7 cellular contexts compared by ENCODE assay signal in the genomic region with DNA sequence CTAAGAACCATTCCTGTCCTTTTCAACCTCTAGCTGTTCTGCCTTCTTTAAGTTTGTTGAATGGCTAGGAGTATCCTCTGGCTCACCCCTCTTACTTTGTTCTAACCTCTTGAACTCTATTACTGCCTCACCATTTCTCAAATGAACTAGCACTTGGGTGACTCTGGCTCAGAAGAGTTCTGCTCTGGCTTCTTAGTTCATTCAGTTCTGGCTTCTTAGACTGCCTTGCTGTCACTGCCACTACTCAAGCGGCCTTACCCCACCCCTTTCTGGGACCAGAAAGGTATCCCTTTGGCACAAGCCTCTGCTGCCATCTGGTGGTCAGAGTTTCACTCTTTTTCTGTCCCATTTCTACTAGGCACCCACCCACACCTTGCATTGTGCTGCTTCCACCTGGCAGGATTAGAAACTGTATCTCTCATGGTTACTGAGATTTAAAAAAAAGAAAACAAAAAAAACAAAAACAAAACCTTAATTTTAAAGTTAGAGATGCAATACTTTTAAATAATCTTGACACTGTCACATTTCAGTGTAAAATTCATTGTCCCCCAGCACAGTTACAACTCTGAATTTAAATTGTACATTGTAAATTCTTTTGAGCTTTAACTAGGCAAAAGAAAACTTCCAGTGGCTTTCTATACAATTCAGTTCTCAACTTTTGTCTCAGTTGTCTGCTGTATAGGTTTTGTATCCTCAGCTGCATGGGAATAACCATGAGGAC. TPM values are rescaled to one million over a fixed set of nuclear protein-coding genes. Genes with fewer than 3 reads are reported as not detected.
DNase-seq lines count a peak whose midpoint lies in the region; ATAC-seq and TF ChIP-seq lines count a peak whose summit lies in the region.

No MANE protein-coding gene starts in this region.

- DNase-seq in NCI-H1694 (lab: John Stamatoyannopoulos, UW) (peak; percentile 81), T-helper 1 cell (peak in 4 of 5 donors; percentile 14 to 51 (median 32)), anterior cingulate cortex (lab: John Stamatoyannopoulos, UW) (peak in 50 of 58 donors; percentile 4 to 83 (median 48)), right atrium auricular region (ENCODE audit: low spot score) (peak; percentile 89), sciatic nerve (ENCODE audit: low spot score) (peak; percentile 91)

- no peaks in the 10 kb centered on the region for H3K4me1 ChIP-seq in right atrium auricular region

- peak; percentile 49 to 89 for TF ChIP-seq CTCF in right atrium auricular region (IDR thresholded peaks at IDR 0.05)

- H3K4me3 ChIP-seq in right atrium auricular region, result no peak overlapping the region

- H3K27me3 ChIP-seq in right atrium auricular region, result no peaks in the 10 kb centered on the region

- H3K9me3 ChIP-seq in right atrium auricular region, result peaks cover 9 to 21% of the 10 kb centered on the region in 2 donors

- ATAC-seq in GM18511 (IDR thresholded peaks at IDR 0.05; ENCODE audit: unreplicated experiment) (peak; percentile 97), HG02884 (IDR thresholded peaks at IDR 0.05; ENCODE audit: unreplicated experiment) (peak; percentile 84), sciatic nerve (peak; percentile 95)

- no peak overlapping the region for H3K27ac ChIP-seq in right atrium auricular region

- intact Hi-C loops in sciatic nerve (cut with DNase I), result no loop called here

- H3K36me3 ChIP-seq in right atrium auricular region, result no peaks in the 10 kb centered on the region

RNA-seq across cellular contexts. Expression of gene ABCA10, which starts 6.9 kb away (rescaled TPM):
- total RNA-seq in right atrium auricular region, result 1 to 10 TPM; 1.3 to 2.1 TPM
- total RNA-seq in sciatic nerve, result 189 TPM

Comparison
In these comparisons a context has a peak if more than half of its experiments do, and no peak if none do; other contexts are left out.
1. DNase-seq: peak in every context shown above with its lines; median percentile 91 in sciatic nerve; 89 in right atrium auricular region; 81 in NCI-H1694; 48 in anterior cingulate cortex; 32 in T-helper 1 cell.
2. RNA of gene ABCA10, which starts 6.9 kb away (total RNA-seq): 189 TPM in sciatic nerve (single experiment); 1.3 to 2.1 TPM in right atrium auricular region; every median in the first group is over 10 times any median in the second.
3. Peak in every context shown above with its lines, with median percentiles within 50 percentile points of each other: ATAC-seq.